ENCODE assay signal across 1 cellular context in genomic region chr7:28748934-28749584, GRCh38.
TF ChIP-seq lines count a peak whose summit lies in the region.

No MANE protein-coding gene starts in this region.

TF ChIP-seq in GM12878, 131 proteins besides CTCF, POLR2A, EP300 and RAD21 (continued from another document):
- no peak for TF ChIP-seq FOS (IDR thresholded peaks at IDR 0.05; ENCODE audit: borderline replicate concordance, extremely low read depth, insufficient read length)
